Comparison of ENCODE assay signal across 22 cellular contexts in the genomic region with DNA sequence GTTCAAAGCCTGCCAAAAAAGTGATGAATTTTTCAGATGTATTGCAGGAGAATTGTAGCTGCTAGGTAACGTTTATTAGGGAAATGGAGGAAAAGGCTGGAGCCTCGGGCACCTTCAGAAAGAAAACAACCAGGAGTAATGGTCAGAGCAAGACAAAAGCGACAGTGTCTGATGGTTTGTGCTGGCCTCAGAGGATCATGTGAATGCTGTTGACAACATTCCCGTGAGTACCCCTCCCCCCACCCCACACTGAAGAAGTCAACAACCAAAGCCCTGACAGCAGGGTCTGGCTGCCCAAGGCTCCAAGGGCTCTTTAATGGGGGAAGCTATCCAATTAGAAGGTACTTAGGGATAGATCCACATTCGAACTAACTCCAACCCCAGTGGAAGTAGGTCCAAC.
A peak's percentile ranks its signal among the peaks of the same experiment; 100 is the strongest.
DNase-seq lines count a peak whose midpoint lies in the region; ATAC-seq and TF ChIP-seq lines count a peak whose summit lies in the region.
"Had no signal": no experiment of that assay in that cellular context is flagged by ENCODE, and none has a peak within 500 bp of the region (broad histone marks: within the 10 kb centered on the region; RNA-seq: fewer than 3 reads in every experiment).

No MANE protein-coding gene starts in this region.

- no peaks in the 10 kb centered on the region for H3K27me3 ChIP-seq in skeletal muscle satellite cell (ENCODE audit: control insufficient read depth, insufficient read depth, low read length)
- H3K27me3 ChIP-seq in vagina: no peaks in the 10 kb centered on the region
- H3K27me3 ChIP-seq: BE2C, esophagus muscularis mucosa, heart right ventricle, stomach had no signal

- no peak for ATAC-seq in GM21381 (IDR thresholded peaks at IDR 0.05; ENCODE audit: unreplicated experiment)
- ATAC-seq: HCT116, heart right ventricle, left colon had no signal

- DNase-seq in NCI-H82 (lab: John Stamatoyannopoulos, UW): peak; percentile 100
- peak; percentile 54 for DNase-seq in ecto neural progenitor cell (ENCODE audit: low spot score)
- peak; percentile 7 for DNase-seq in left kidney (ENCODE audit: low read depth, low spot score)
- no peak for DNase-seq in vagina (ENCODE audit: extremely low spot score in 2 of 2)
- DNase-seq in activated T-cell treated with anti-CD3 and anti-CD28 coated beads, Interleukin-2, amount 50 U/mL, for 1 hour: no peak
- DNase-seq in activated effector memory CD4-positive, alpha-beta T cell treated with anti-CD3 and anti-CD28 coated beads, Interleukin-2, amount 50 U/mL, for 16 hours: no peak
- DNase-seq: activated CD4-positive, alpha-beta T cell treated with anti-CD3 and anti-CD28 coated beads for 48 hours; activated CD8-positive, alpha-beta memory T cell treated with anti-CD3 and anti-CD28 coated beads, Interleukin-2, amount 50 U/mL, for 4 hours; activated naive CD4-positive, alpha-beta T cell treated with Interleukin-2 at 50 U/mL for 16 hours; BE2C; GDM1; heart right ventricle; left colon; NCI-H1694; NCI-H446; SIG-M5; stimulated activated CD4-positive, alpha-beta T cell treated with anti-CD3 and anti-CD28 coated beads, Interleukin-15, amount 100 ng/mL, for 24 hours; stomach had no signal

- H3K4me2 ChIP-seq in skeletal muscle satellite cell (ENCODE audit: low read length): peak overlapping the region; percentile 4

- intact Hi-C loops in vagina (cut with DNase I): no loop called here

- H3K9ac ChIP-seq in skeletal muscle satellite cell (ENCODE audit: low read depth, low read length): no peak overlapping the region

- no peak overlapping the region for H3K4me3 ChIP-seq in skeletal muscle satellite cell (ENCODE audit: low read length)
- H3K4me3 ChIP-seq in vagina: no peak overlapping the region
- H3K4me3 ChIP-seq: esophagus muscularis mucosa, stomach had no signal

- H3K27ac ChIP-seq in vagina: no peak overlapping the region
- H3K27ac ChIP-seq: stomach had no signal

- H3K4me1 ChIP-seq in skeletal muscle satellite cell (ENCODE audit: control insufficient read depth, insufficient read depth, low read length) (peaks cover 15% of the 10 kb centered on the region), vagina (no peaks in the 10 kb centered on the region)
- H3K4me1 ChIP-seq: stomach had no signal

- no peak for TF ChIP-seq CTCF in vagina (IDR thresholded peaks at IDR 0.05)

- no peaks in the 10 kb centered on the region for H3K9me3 ChIP-seq in skeletal muscle satellite cell (replicated peaks; ENCODE audit: low read length)
- H3K9me3 ChIP-seq in vagina: no peaks in the 10 kb centered on the region
- H3K9me3 ChIP-seq: BE2C had no signal

- H3K36me3 ChIP-seq in skeletal muscle satellite cell (ENCODE audit: insufficient read depth, low read length): no peaks in the 10 kb centered on the region
- H3K36me3 ChIP-seq in vagina: no peaks in the 10 kb centered on the region
- H3K36me3 ChIP-seq: BE2C, esophagus muscularis mucosa, heart right ventricle, stomach had no signal

- no peak for TF ChIP-seq POLR2A in vagina (IDR thresholded peaks at IDR 0.05)

Comparison
In these comparisons a context has a peak if more than half of its experiments do, and no peak if none do; other contexts are left out.
1. DNase-seq: peak in NCI-H82 (single experiment), ecto neural progenitor cell (single experiment) and left kidney (single experiment); none in vagina (0 of 2), activated T-cell treated with anti-CD3 and anti-CD28 coated beads, Interleukin-2, amount 50 U/mL, for 1 hour (single experiment) and activated effector memory CD4-positive, alpha-beta T cell treated with anti-CD3 and anti-CD28 coated beads, Interleukin-2, amount 50 U/mL, for 16 hours (single experiment).